ENCODE assay signal across 1 cellular context in genomic region chr19:45406165-45406956, GRCh38.
TF ChIP-seq lines count a peak whose summit lies in the region.

TSS of gene POLR1G (plus strand) at chr19:45406644. CDS start at chr19:45406697, 53 bp downstream.

TF ChIP-seq in GM12878, 131 proteins besides CTCF, POLR2A, EP300 and RAD21 (continued from another document):
- TF ChIP-seq BCLAF1 (IDR thresholded peaks at IDR 0.05) (peak; percentile 99), SIX5 (IDR thresholded peaks at IDR 0.05; ENCODE audit: low read depth, low read length, severe bottlenecking) (peak; percentile 62), SUPT20H (IDR thresholded peaks at IDR 0.05; ENCODE audit: borderline replicate concordance, control insufficient read depth, low read depth, low read length) (no peak), ZNF274 (IDR thresholded peaks at IDR 0.05; ENCODE audit: insufficient read depth, insufficient read length) (no peak), ZZZ3 (IDR thresholded peaks at IDR 0.05; ENCODE audit: control insufficient read depth, insufficient read length, low read depth) (no peak), MAX (IDR thresholded peaks at IDR 0.05; ENCODE audit: low read depth, low read length) (peak; percentile 97), BCL11A (IDR thresholded peaks at IDR 0.05; ENCODE audit: low read depth, low read length) (no peak), USF2 (IDR thresholded peaks at IDR 0.05; ENCODE audit: borderline replicate concordance, low read depth, low read length) (no peak; the same call in 1 of the 2 replicates), KDM1A (IDR thresholded peaks at IDR 0.05; ENCODE audit: borderline replicate concordance) (no peak), RELA (IDR thresholded peaks at IDR 0.05; ENCODE audit: borderline replicate concordance, partially characterized antibody) (peak; percentile 86), IRF4 (IDR thresholded peaks at IDR 0.05; ENCODE audit: low read depth, low read length) (no peak), KLF5 (IDR thresholded peaks at IDR 0.05; ENCODE audit: partially characterized antibody) (peak; percentile 100), IKZF2 (IDR thresholded peaks at IDR 0.05) (peak in 1 of 2 experiments; percentile 34; a peak in 1 of 4 replicates), JUND (IDR thresholded peaks at IDR 0.05; ENCODE audit: low read depth, low read length) (peak; percentile 99), SUZ12 (IDR thresholded peaks at IDR 0.05; ENCODE audit: unreplicated experiment) (no peak), NRF1 (conservative IDR thresholded peaks at IDR 0.05; ENCODE audit: low read depth, low read length) (no peak), E4F1 (IDR thresholded peaks at IDR 0.05; ENCODE audit: borderline replicate concordance, partially characterized antibody) (peak; percentile 98), STAT1 (conservative IDR thresholded peaks at IDR 0.05) (no peak; the same call in 1 of the 2 replicates), RCOR1 (conservative IDR thresholded peaks at IDR 0.05; ENCODE audit: low read depth, low read length) (no peak), IKZF1 (conservative IDR thresholded peaks at IDR 0.05) (peak; percentile 90), RUNX3 (IDR thresholded peaks at IDR 0.05; ENCODE audit: low read length) (peak; percentile 64; the same call in 1 of the 2 replicates), NR2C1 (IDR thresholded peaks at IDR 0.05) (peak; percentile 66; the same call in 1 of the 2 replicates), CHD2 (IDR thresholded peaks at IDR 0.05; ENCODE audit: borderline replicate concordance, low read depth, low read length) (peak; percentile 57; the same call in 1 of the 2 replicates), ZNF622 (IDR thresholded peaks at IDR 0.05) (no peak), SMARCA5 (IDR thresholded peaks at IDR 0.05) (no peak), ZNF207 (IDR thresholded peaks at IDR 0.05; ENCODE audit: borderline replicate concordance) (peak; percentile 94), RELB (IDR thresholded peaks at IDR 0.05; ENCODE audit: low read depth) (peak; percentile 100), RB1 (IDR thresholded peaks at IDR 0.05; ENCODE audit: borderline replicate concordance) (peak; percentile 96; the same call in 1 of the 2 replicates), SKIL (IDR thresholded peaks at IDR 0.05; ENCODE audit: low read depth, poor library complexity, severe bottlenecking) (peak; percentile 99), ZBTB11 (CRISPR knock-in tag; IDR thresholded peaks at IDR 0.05) (no peak), MYC (IDR thresholded peaks at IDR 0.05; ENCODE audit: insufficient read depth, insufficient read length, insufficient replicate concordance, low read length, severe bottlenecking) (no peak), EZH2 (IDR thresholded peaks at IDR 0.05; ENCODE audit: borderline replicate concordance, control insufficient read depth, low read depth, low read length) (no peak), HDGF (IDR thresholded peaks at IDR 0.05) (peak; percentile 67; the same call in 1 of the 2 replicates), POU2F2 (IDR thresholded peaks at IDR 0.05; ENCODE audit: borderline replicate concordance, low read depth, low read length) (peak; percentile 27; the same call in 1 of the 3 replicates), TBL1XR1 (IDR thresholded peaks at IDR 0.05; ENCODE audit: low read depth, low read length) (no peak; the same call in 1 of the 2 replicates), SMC3 (IDR thresholded peaks at IDR 0.05; ENCODE audit: borderline replicate concordance, low read length) (no peak), ATF3 (IDR thresholded peaks at IDR 0.05; ENCODE audit: borderline replicate concordance, extremely low read depth, low read depth, low read length) (no peak), TCF7 (IDR thresholded peaks at IDR 0.05; ENCODE audit: borderline replicate concordance) (no peak), RFX5 (IDR thresholded peaks at IDR 0.05; ENCODE audit: low read depth, low read length) (no peak), GABPA (IDR thresholded peaks at IDR 0.05; ENCODE audit: low read depth) (no peak), YY1 (IDR thresholded peaks at IDR 0.05; ENCODE audit: low read depth, low read length) (peak; percentile 63), CBX5 (IDR thresholded peaks at IDR 0.05; ENCODE audit: low read depth) (no peak), ASH2L (IDR thresholded peaks at IDR 0.05; ENCODE audit: borderline replicate concordance, low read depth) (no peak), TCF3 (IDR thresholded peaks at IDR 0.05; ENCODE audit: borderline replicate concordance, insufficient read depth, low read depth, low read length) (no peak), SREBF2 (IDR thresholded peaks at IDR 0.05; ENCODE audit: low read length) (no peak), ZNF687 (IDR thresholded peaks at IDR 0.05) (no peak), EGR1 (IDR thresholded peaks at IDR 0.05; ENCODE audit: borderline replicate concordance in 1 of 2, low read depth in 2 of 2, low read length in 2 of 2) (peak in 1 of 2 experiments; percentile 63; a peak in 2 of 3 replicates), FOXK2 (IDR thresholded peaks at IDR 0.05) (peak; percentile 100)
